15 cellular contexts compared by ENCODE assay signal in the genomic region with DNA sequence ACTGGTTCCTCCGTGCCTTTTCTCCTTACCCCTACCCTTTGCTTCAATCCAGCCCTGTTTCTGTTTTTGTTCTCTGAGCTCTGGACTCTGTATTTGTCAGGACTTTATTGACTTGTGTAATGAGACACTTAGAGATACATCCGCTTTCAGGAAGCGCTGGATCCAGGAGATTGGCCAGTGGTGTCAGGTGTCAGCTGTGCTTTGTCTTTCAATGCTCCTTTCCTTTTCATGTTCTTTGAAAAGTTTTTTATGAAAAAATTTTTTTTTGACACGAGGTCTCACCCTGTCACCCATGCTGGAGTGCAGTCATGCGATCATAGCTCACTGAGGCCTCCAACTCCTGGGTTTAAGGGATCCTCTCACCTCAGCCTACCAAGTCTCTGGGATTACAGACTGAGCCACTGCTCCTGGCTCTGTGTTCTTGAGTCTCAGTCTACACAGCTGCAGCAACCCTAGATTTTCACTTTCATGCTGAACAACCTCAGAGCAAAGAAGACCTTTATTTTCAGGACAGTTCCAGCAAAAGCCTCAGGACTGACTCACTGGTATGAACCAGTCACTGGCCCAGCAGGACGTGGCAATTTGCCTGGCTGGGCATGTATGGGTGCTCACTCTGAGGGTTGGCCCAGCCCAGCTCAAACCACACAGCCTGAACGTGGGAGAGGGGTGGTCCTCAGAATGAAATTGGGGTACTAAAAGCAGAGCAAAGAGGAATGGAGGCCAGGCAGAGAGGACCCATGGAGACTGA.
A peak's percentile ranks its signal among the peaks of the same experiment; 100 is the strongest.
DNase-seq lines count a peak whose midpoint lies in the region; ATAC-seq and TF ChIP-seq lines count a peak whose summit lies in the region.
"Had no signal": no experiment of that assay in that cellular context is flagged by ENCODE, and none has a peak within 500 bp of the region (broad histone marks: within the 10 kb centered on the region; RNA-seq: fewer than 3 reads in every experiment).

No MANE protein-coding gene starts in this region.

- RAD21 ChIA-PET in HCT116 (lab: Charles Lee; ENCODE audit: low non-redundant PET in 1 of 2, low total read pairs in 2 of 2, uncharacterized antibody in 2 of 2, unreplicated experiment in 2 of 2), result no interaction called here

- no peak overlapping the region for H3K4me3 ChIP-seq in HCT116 (replicated peaks in 1 of 2; ENCODE audit: low read depth in 1 of 2, low read length in 2 of 2)
- H3K4me3 ChIP-seq in adrenal gland, result no peak overlapping the region
- H3K4me3 ChIP-seq in gastroesophageal sphincter, result no peak overlapping the region

- H3K27ac ChIP-seq in HCT116 (ENCODE audit: low read depth, low read length) (peak overlapping the region; percentile 32; the same call in 1 of the 2 replicates), adrenal gland (no peak overlapping the region), gastroesophageal sphincter (no peak overlapping the region)
- H3K27ac ChIP-seq: KMS-11 had no signal

- CTCF ChIA-PET in HCT116 (lab: Charles Lee), result interaction anchor here (1.5 kb wide), 1 partner anchor 9 kb away, joined by 4 read pairs; no protein-coding TSS in a partner anchor

- TF ChIP-seq RAD21 in HCT116 (IDR thresholded peaks at IDR 0.05; ENCODE audit: low read depth), result no peak

- 59 to 75% (median 67%) methylated on average over 7 of the region's 7 CpGs for WGBS in adrenal gland, 4 donors
- WGBS in gastroesophageal sphincter (ENCODE audit: low coverage in 1 of 2), 2 donors, result 61 to 73% methylated on average over 3 to 5 of the region's 7 CpGs

- no peaks in the 10 kb centered on the region for H4K20me1 ChIP-seq in HCT116 (ENCODE audit: insufficient read depth)

- peak overlapping the region; percentile 59 for H3K4me2 ChIP-seq in HCT116 (ENCODE audit: low read length)
- H3K4me2 ChIP-seq: KMS-11 had no signal

- H3K4me1 ChIP-seq in HCT116 (ENCODE audit: control insufficient read depth in 1 of 2, insufficient read depth in 2 of 2, low read length in 2 of 2), result peaks cover 7 to 18% of the 10 kb centered on the region in 2 experiments; a peak in 3 of 4 replicates
- H3K4me1 ChIP-seq in adrenal gland (replicated peaks in 1 of 2), result peaks cover 0 to 8% of the 10 kb centered on the region in 2 donors
- H3K4me1 ChIP-seq in gastroesophageal sphincter, result no peaks in the 10 kb centered on the region

- H3K27me3 ChIP-seq in HCT116 (ENCODE audit: insufficient read depth, low read length) (no peaks in the 10 kb centered on the region), adrenal gland (peaks cover 11% of the 10 kb centered on the region), gastroesophageal sphincter (peaks cover 65% of the 10 kb centered on the region)

- peak overlapping the region; percentile 39 for H2AFZ ChIP-seq in HCT116 (ENCODE audit: low read depth, low read length, poor library complexity, severe bottlenecking)

- no peaks in the 10 kb centered on the region for H3K9me2 ChIP-seq in HCT116 (ENCODE audit: insufficient read depth)

- DNase-seq in AG09319 (ENCODE audit: extremely low read depth, low read depth) (peak; percentile 20), HCT116 (ENCODE audit: low read depth, low spot score) (peak; percentile 23), adrenal gland (peak; percentile 38 to 82 (median 59)), glomerular visceral epithelial cell (ENCODE audit: extremely low spot score) (peak; percentile 42), NCI-H69 (lab: John Stamatoyannopoulos, UW) (no peak)
- no peak for DNase-seq in activated CD8-positive, alpha-beta memory T cell treated with anti-CD3 and anti-CD28 coated beads, Interleukin-2, amount 50 U/mL, for 48 hours
- DNase-seq: activated CD8-positive, alpha-beta memory T cell treated with anti-CD3 and anti-CD28 coated beads for 24 hours; CD8-positive, alpha-beta T cell; H7; stimulated activated CD4-positive, alpha-beta T cell treated with anti-CD3 and anti-CD28 coated beads, Interleukin-2, amount 100 ng/mL, for 24 hours; stimulated activated naive CD4-positive, alpha-beta T cell treated with Interleukin-2 at 50 U/mL for 16 hours; T-helper 2 cell had no signal

- TF ChIP-seq CTCF in AG09319 (IDR thresholded peaks at IDR 0.05; ENCODE audit: low read depth, low read length) (no peak), HCT116 (IDR thresholded peaks at IDR 0.05 in 2 of 3, conservative IDR thresholded peaks at IDR 0.05 in 1 of 3; ENCODE audit: borderline replicate concordance in 1 of 3, insufficient read depth in 1 of 3, low read depth in 2 of 3, low read length in 2 of 3) (no peak), adrenal gland (IDR thresholded peaks at IDR 0.05) (no peak), gastroesophageal sphincter (IDR thresholded peaks at IDR 0.05) (no peak)

- TF ChIP-seq EP300 in gastroesophageal sphincter (IDR thresholded peaks at IDR 0.05), result no peak

- POLR2A ChIA-PET in HCT116 (lab: Charles Lee), result no interaction called here

- no peaks in the 10 kb centered on the region for H3K79me2 ChIP-seq in HCT116 (ENCODE audit: insufficient read depth, low read length)

- intact Hi-C loops in HCT116 (cut with micrococcal nuclease) (no loop called here), adrenal gland (cut with DNase I) (no loop called here)

- TF ChIP-seq POLR2A in HCT116 (IDR thresholded peaks at IDR 0.05; ENCODE audit: borderline replicate concordance, extremely low read depth, insufficient read depth, insufficient read length), result no peak
- no peak for TF ChIP-seq POLR2A in adrenal gland (IDR thresholded peaks at IDR 0.05)
- no peak for TF ChIP-seq POLR2A in gastroesophageal sphincter (IDR thresholded peaks at IDR 0.05)

- peaks cover 3 to 13% of the 10 kb centered on the region in 2 experiments; a peak in 1 of 4 replicates for H3K9me3 ChIP-seq in HCT116 (ENCODE audit: control insufficient read depth in 1 of 2, insufficient read depth in 1 of 2, low read depth in 1 of 2, low read length in 2 of 2)
- no peaks in the 10 kb centered on the region for H3K9me3 ChIP-seq in adrenal gland (replicated peaks in 1 of 3)
- peaks cover 0 to 15% (median 0%) of the 10 kb centered on the region in 3 donors for H3K9me3 ChIP-seq in gastroesophageal sphincter

- no peaks in the 10 kb centered on the region for H3K36me3 ChIP-seq in HCT116 (ENCODE audit: control insufficient read depth in 1 of 2, insufficient read depth in 2 of 2, low read length in 2 of 2)
- H3K36me3 ChIP-seq in adrenal gland (replicated peaks in 1 of 2), result no peaks in the 10 kb centered on the region
- H3K36me3 ChIP-seq in gastroesophageal sphincter, result no peaks in the 10 kb centered on the region

- peak; percentile 87 for ATAC-seq in HCT116
- no peak for ATAC-seq in GM21723 (IDR thresholded peaks at IDR 0.05; ENCODE audit: unreplicated experiment)
- ATAC-seq in gastroesophageal sphincter, result no peak
- ATAC-seq: CD8-positive, alpha-beta T cell had no signal

- no TSS peak for BruUV-seq in HCT116 (replicated peaks; lab: Mats Ljungman, UMichigan)

- H3K9ac ChIP-seq in HCT116 (ENCODE audit: low read length), result no peak overlapping the region
- H3K9ac ChIP-seq: KMS-11 had no signal

TF ChIP-seq in HCT116, 20 proteins besides CTCF, POLR2A, EP300 and RAD21:
- TF ChIP-seq CBX3 (IDR thresholded peaks at IDR 0.05; ENCODE audit: low read depth) (0 out of 2 replicates have a peak, but pooled peaks have one; percentile 18), JUND (IDR thresholded peaks at IDR 0.05) (peak; percentile 37; the same call in 1 of the 2 replicates), EZH2phosphoT487 (IDR thresholded peaks at IDR 0.05; ENCODE audit: borderline replicate concordance) (no peak), FOSL1 (IDR thresholded peaks at IDR 0.05; ENCODE audit: low read depth) (peak; percentile 57)

Comparison
In these comparisons a context has a peak if more than half of its experiments do, and no peak if none do; other contexts are left out.
1. DNase-seq: peak in AG09319 (single experiment), HCT116 (single experiment), adrenal gland (7 of 7) and glomerular visceral epithelial cell (single experiment); none in activated CD8-positive, alpha-beta memory T cell treated with anti-CD3 and anti-CD28 coated beads, Interleukin-2, amount 50 U/mL, for 48 hours (single experiment) and NCI-H69 (single experiment).